In the genomic region with DNA sequence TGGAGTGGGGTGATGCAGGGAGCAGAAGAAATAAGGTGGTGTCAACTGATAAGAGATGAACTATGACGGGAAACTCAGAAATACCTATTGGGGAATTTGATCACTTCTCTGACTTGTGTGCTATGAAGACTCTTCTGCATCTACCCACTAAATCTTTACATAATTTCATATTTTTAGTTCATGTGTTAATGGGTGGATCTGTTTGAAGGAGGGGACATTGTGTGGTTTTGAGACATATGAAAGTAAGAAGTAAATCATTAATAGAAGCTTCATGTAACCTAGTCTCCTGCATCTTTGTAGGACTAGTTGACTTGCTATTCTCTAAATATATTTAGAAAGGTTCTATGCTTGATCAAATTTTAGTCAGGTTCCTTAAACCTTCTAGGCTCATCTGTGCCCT, we compare ENCODE assay signal across 9 cellular contexts.
"Had no signal": no experiment of that assay in that cellular context is flagged by ENCODE, and none has a peak within 500 bp of the region (broad histone marks: within the 10 kb centered on the region; RNA-seq: fewer than 3 reads in every experiment).

No MANE protein-coding gene starts in this region.

- H3K27me3 Mint-ChIP-seq: IgD-negative memory B cell had no signal

- ATAC-seq: HepG2, K562 had no signal

- H3K4me3 Mint-ChIP-seq: IgD-negative memory B cell had no signal

- H3K9ac ChIP-seq: KMS-11 had no signal

- DNase-seq: IMR-90, KBM-7, KG1 had no signal

- H3K4me2 ChIP-seq: KMS-11 had no signal

- H3K27ac ChIP-seq: HL-60, KMS-11 had no signal

- H3K4me3 ChIP-seq: K562 had no signal

- H3K36me3 Mint-ChIP-seq: IgD-negative memory B cell had no signal

- H3K4me1 Mint-ChIP-seq: IgD-negative memory B cell had no signal

- H3K27ac Mint-ChIP-seq: IgD-negative memory B cell had no signal

- FAIRE-seq: HepG2, HTR-8/SVneo, K562 had no signal
